In the genomic region with DNA sequence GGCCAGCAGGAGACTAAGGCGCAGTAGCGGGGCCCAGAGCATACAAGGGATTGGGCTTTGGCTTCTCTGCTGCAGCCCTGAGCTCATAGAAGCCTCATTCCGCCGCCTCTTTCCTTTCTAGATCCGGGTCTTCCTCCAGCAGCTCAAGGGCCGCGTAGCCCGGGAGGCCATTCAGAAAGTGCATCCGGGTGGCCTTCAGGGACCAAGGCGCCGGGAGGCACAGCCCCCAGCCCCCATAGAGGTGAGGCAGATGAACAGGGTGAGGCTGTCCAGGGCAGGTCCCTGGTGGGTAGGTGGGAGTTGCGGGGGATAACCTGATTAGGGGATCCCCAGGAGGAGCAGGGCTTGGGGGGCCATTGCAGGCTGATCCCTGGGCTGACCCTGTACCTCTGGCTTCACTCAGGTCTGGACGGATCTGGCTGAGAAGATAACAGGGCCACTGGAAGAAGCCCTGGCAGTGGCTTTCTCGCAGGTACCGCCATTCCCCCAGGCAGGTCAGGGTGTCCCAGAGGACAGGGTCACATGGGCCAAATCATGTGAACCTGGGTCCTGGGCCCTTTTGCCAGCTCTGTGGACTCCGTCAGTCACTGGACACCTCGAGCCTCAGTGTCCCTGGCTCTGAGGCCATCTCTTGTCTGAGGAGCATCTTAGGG, we compare ENCODE assay signal across 8 cellular contexts. TPM values are rescaled to one million over a fixed set of nuclear protein-coding genes. Genes with fewer than 3 reads are reported as not detected.
A peak's percentile ranks its signal among the peaks of the same experiment; 100 is the strongest.
DNase-seq lines count a peak whose midpoint lies in the region; ATAC-seq and TF ChIP-seq lines count a peak whose summit lies in the region.

No MANE protein-coding gene starts in this region.

- H3K27me3 ChIP-seq in HAP-1 (ENCODE audit: low read depth) (peaks cover 13% of the 10 kb centered on the region), SK-N-SH (ENCODE audit: insufficient read depth) (no peaks in the 10 kb centered on the region), skeletal muscle tissue (ENCODE audit: control insufficient read depth in 3 of 3, insufficient read depth in 3 of 3, low read length in 3 of 3) (peaks cover 11 to 33% (median 17%) of the 10 kb centered on the region in 3 donors)

- H4K20me1 ChIP-seq in SK-N-SH (ENCODE audit: insufficient read depth) = peaks cover 33% of the 10 kb centered on the region

- DNase-seq in HAP-1 (ENCODE audit: low spot score in 2 of 2) (no peak), SK-N-SH (no peak), fibroblast of villous mesenchyme (ENCODE audit: low read depth) (no peak), NCI-H1694 (lab: John Stamatoyannopoulos, UW) (no peak)

- TF ChIP-seq CTCF in SK-N-SH (IDR thresholded peaks at IDR 0.05) (no peak), fibroblast of villous mesenchyme (IDR thresholded peaks at IDR 0.05; ENCODE audit: insufficient read depth, low read depth, low read length) (no peak)

- peaks cover 25% of the 10 kb centered on the region for H3K4me1 ChIP-seq in HAP-1
- H3K4me1 ChIP-seq in SK-N-SH (ENCODE audit: control insufficient read depth in 1 of 2, insufficient read depth in 2 of 2, low read depth in 1 of 2, low read length in 1 of 2) = peaks cover 12 to 39% of the 10 kb centered on the region in 2 experiments; a peak in 3 of 4 replicates
- peaks cover 29 to 39% (median 37%) of the 10 kb centered on the region in 3 donors for H3K4me1 ChIP-seq in skeletal muscle tissue (ENCODE audit: control insufficient read depth in 3 of 3, insufficient read depth in 3 of 3, low read length in 3 of 3)

- POLR2A ChIA-PET in SK-N-SH (lab: Yijun Ruan, JAX) = interaction anchor here (1.4 to 2.4 kb wide), 4 partner anchors 22 to 59 kb away, joined by 5 to 8 read pairs (median 8); a partner anchor contains a TSS

- peaks cover 24% of the 10 kb centered on the region; the same call in 1 of the 2 replicates for H3K79me2 ChIP-seq in SK-N-SH (ENCODE audit: insufficient read depth)

- H3K4me3 ChIP-seq in HAP-1 = peak overlapping the region; percentile 26
- H3K4me3 ChIP-seq in SK-N-SH (ENCODE audit: low read depth in 2 of 2, low read length in 1 of 2) = peak overlapping the region; percentile 50 to 76
- H3K4me3 ChIP-seq in fibroblast of villous mesenchyme (ENCODE audit: low read depth, low read length) = peak overlapping the region; percentile 66
- H3K4me3 ChIP-seq in skeletal muscle tissue (ENCODE audit: low read length in 3 of 3) = peak overlapping the region; percentile 85 to 88 (median 86)

- no peak for TF ChIP-seq RAD21 in SK-N-SH (IDR thresholded peaks at IDR 0.05; ENCODE audit: low read length)

- no peak for TF ChIP-seq EP300 in SK-N-SH (IDR thresholded peaks at IDR 0.05; ENCODE audit: borderline replicate concordance in 1 of 2, low read depth in 1 of 2, low read length in 1 of 2)

- ATAC-seq in HG03342 (IDR thresholded peaks at IDR 0.05; ENCODE audit: unreplicated experiment) (no peak), esophagus mucosa (no peak), HG03095 (IDR thresholded peaks at IDR 0.05; ENCODE audit: unreplicated experiment) (no peak)

- H3K9ac ChIP-seq in SK-N-SH (peak overlapping the region; percentile 61), skeletal muscle tissue (ENCODE audit: low read depth in 1 of 3, low read length in 3 of 3) (peak overlapping the region; percentile 77 to 82 (median 79))

- no peaks in the 10 kb centered on the region for H3K9me3 ChIP-seq in HAP-1
- H3K9me3 ChIP-seq in SK-N-SH = no peaks in the 10 kb centered on the region
- no peaks in the 10 kb centered on the region for H3K9me3 ChIP-seq in skeletal muscle tissue (ENCODE audit: control insufficient read depth in 3 of 3, low read length in 3 of 3)

- peaks cover 4% of the 10 kb centered on the region for H3F3A ChIP-seq in SK-N-SH (replicated peaks; ENCODE audit: insufficient read depth)

- H2AFZ ChIP-seq in SK-N-SH (ENCODE audit: low read depth) = no peak overlapping the region

- WGBS in SK-N-SH (ENCODE audit: low lambda C conversion rate) = 60% methylated on average over 14 of the region's 17 CpGs

- no peaks in the 10 kb centered on the region for H3K9me2 ChIP-seq in SK-N-SH

- H3K27ac ChIP-seq in SK-N-SH (ENCODE audit: low read depth in 2 of 2, low read length in 1 of 2) (peak overlapping the region; percentile 77 to 82), skeletal muscle tissue (ENCODE audit: low read depth, low read length) (peak overlapping the region; percentile 78)

- in situ Hi-C loops in HAP-1 (cut with MboI; ENCODE audit: low sequenced_read_pairs) = loop anchor here (5.0 kb wide), 1 partner anchor 54 kb away; no protein-coding TSS in a partner anchor

- CTCF ChIA-PET in SK-N-SH (lab: Yijun Ruan, JAX) = interaction anchor here (1.1 to 4.9 kb wide), 6 partner anchors 9 to 69 kb away, joined by 3 to 36 read pairs (median 5); a partner anchor contains a TSS

- peaks cover 4% of the 10 kb centered on the region for H3K36me3 ChIP-seq in HAP-1 (replicated peaks)
- peaks cover 0 to 20% of the 10 kb centered on the region in 2 experiments for H3K36me3 ChIP-seq in SK-N-SH (replicated peaks in 1 of 2; ENCODE audit: control insufficient read depth in 1 of 2, insufficient read depth in 2 of 2, low read length in 1 of 2)
- H3K36me3 ChIP-seq in skeletal muscle tissue (ENCODE audit: control insufficient read depth in 3 of 3, insufficient read depth in 3 of 3, low read length in 3 of 3) = peaks cover 10 to 13% (median 12%) of the 10 kb centered on the region in 3 donors

- H3K4me2 ChIP-seq in SK-N-SH = peak overlapping the region; percentile 91

TF ChIP-seq in SK-N-SH, 30 proteins besides CTCF, POLR2A, EP300 and RAD21:
- TF ChIP-seq GABPA (IDR thresholded peaks at IDR 0.05; ENCODE audit: low read depth) = peak; percentile 22; the same call in 1 of the 2 replicates
- TF ChIP-seq, protein P1, sequence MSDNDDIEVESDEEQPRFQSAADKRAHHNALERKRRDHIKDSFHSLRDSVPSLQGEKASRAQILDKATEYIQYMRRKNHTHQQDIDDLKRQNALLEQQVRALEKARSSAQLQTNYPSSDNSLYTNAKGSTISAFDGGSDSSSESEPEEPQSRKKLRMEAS (IDR thresholded peaks at IDR 0.05; ENCODE audit: low read depth) = no peak

RNA-seq across cellular contexts. Expression of a gene that starts 1.3 kb away (rescaled TPM):
- 29.7 and 38.7 TPM in 2 replicates for polyA plus RNA-seq in SK-N-SH (2012; rRNA removed)
- 15.2 and 23.9 TPM in 2 replicates for polyA plus RNA-seq in SK-N-SH (2012; cell fraction: cytosol; rRNA removed)
- polyA plus RNA-seq in SK-N-SH (2012; cell fraction: nucleus; rRNA removed) = 26.0 and 28.6 TPM in 2 replicates
- total RNA-seq in fibroblast of villous mesenchyme (17.7 and 23.5 TPM in 2 replicates), skeletal muscle tissue (6.3 TPM), esophagus mucosa (7.9 TPM)

RNA-seq across cellular contexts. Expression of a gene that starts 4.5 kb away (rescaled TPM):
- 28.3 and 53.8 TPM in 2 replicates for polyA plus RNA-seq in SK-N-SH (2012; rRNA removed)
- polyA plus RNA-seq in SK-N-SH (2012; cell fraction: cytosol; rRNA removed) = 26.2 and 42.1 TPM in 2 replicates
- 29.2 and 60.3 TPM in 2 replicates for polyA plus RNA-seq in SK-N-SH (2012; cell fraction: nucleus; rRNA removed)
- total RNA-seq in fibroblast of villous mesenchyme (1.9 and 3.0 TPM in 2 replicates), skeletal muscle tissue (0.52 TPM), esophagus mucosa (not detected)

RNA-seq across cellular contexts. Expression of a gene that starts 6.8 kb away (rescaled TPM):
- 0.78 and 0.87 TPM in 2 replicates for polyA plus RNA-seq in SK-N-SH (2012; rRNA removed)
- 0.71 and 0.79 TPM in 2 replicates for polyA plus RNA-seq in SK-N-SH (2012; cell fraction: cytosol; rRNA removed)
- polyA plus RNA-seq in SK-N-SH (2012; cell fraction: nucleus; rRNA removed) = 2.3 and 5.0 TPM in 2 replicates
- total RNA-seq in fibroblast of villous mesenchyme (0.86 and 0.97 TPM in 2 replicates), skeletal muscle tissue (1.6 TPM), esophagus mucosa (0.72 TPM)

RNA-seq across cellular contexts. Expression of a gene that starts 17.8 kb away (rescaled TPM):
- polyA plus RNA-seq in SK-N-SH (2012; rRNA removed) = 13.0 and 13.6 TPM in 2 replicates
- 6.2 and 9.7 TPM in 2 replicates for polyA plus RNA-seq in SK-N-SH (2012; cell fraction: cytosol; rRNA removed)
- 49.6 and 65.3 TPM in 2 replicates for polyA plus RNA-seq in SK-N-SH (2012; cell fraction: nucleus; rRNA removed)
- total RNA-seq in fibroblast of villous mesenchyme (12.1 and 12.2 TPM in 2 replicates), skeletal muscle tissue (9.4 TPM), esophagus mucosa (15.4 TPM)

RNA-seq across cellular contexts. Expression of a gene that starts 22.0 kb away (rescaled TPM):
- 49.7 and 50.9 TPM in 2 replicates for polyA plus RNA-seq in SK-N-SH (2012; rRNA removed)
- 37.0 and 38.1 TPM in 2 replicates for polyA plus RNA-seq in SK-N-SH (2012; cell fraction: cytosol; rRNA removed)
- polyA plus RNA-seq in SK-N-SH (2012; cell fraction: nucleus; rRNA removed) = 97.2 and 112 TPM in 2 replicates
- 57.9 and 58.6 TPM in 2 replicates for total RNA-seq in fibroblast of villous mesenchyme
- 36.0 TPM for total RNA-seq in skeletal muscle tissue
- total RNA-seq in esophagus mucosa = 43.8 TPM

Comparison
In these comparisons a context has a peak if more than half of its experiments do, and no peak if none do; other contexts are left out.
1. H3K4me3 ChIP-seq: peak in every context shown above with its lines; median percentile 86 in skeletal muscle tissue; 66 in fibroblast of villous mesenchyme; 63 in SK-N-SH; 26 in HAP-1.